Comparison of ENCODE assay signal across 10 cellular contexts in genomic region chr16:2473425-2473926, GRCh38. TPM values are rescaled to one million over a fixed set of nuclear protein-coding genes. Genes with fewer than 3 reads are reported as not detected.
DNase-seq lines count a peak whose midpoint lies in the region; ATAC-seq and TF ChIP-seq lines count a peak whose summit lies in the region.
"Had no signal": no experiment of that assay in that cellular context is flagged by ENCODE, and none has a peak within 500 bp of the region (broad histone marks: within the 10 kb centered on the region; RNA-seq: fewer than 3 reads in every experiment).

No MANE protein-coding gene starts in this region.

- H3K27me3 ChIP-seq in Caco-2 (replicated peaks; ENCODE audit: control insufficient read depth, insufficient read depth, low read length) (no peaks in the 10 kb centered on the region), HUES48 (ENCODE audit: control insufficient read depth, insufficient read depth, low read length) (peaks cover 61% of the 10 kb centered on the region), mucosa of rectum (ENCODE audit: control insufficient read depth in 2 of 2, insufficient read depth in 2 of 2, low read length in 2 of 2) (peaks cover 33 to 42% of the 10 kb centered on the region in 2 donors)

- no peak for TF ChIP-seq CTCF in Caco-2 (IDR thresholded peaks at IDR 0.05; ENCODE audit: insufficient read depth in 1 of 2, low read depth in 1 of 2, low read length in 1 of 2, severe bottlenecking in 1 of 2, unreplicated experiment in 1 of 2)

- no peaks in the 10 kb centered on the region for H3K36me3 ChIP-seq in Caco-2 (ENCODE audit: control insufficient read depth, insufficient read depth, low read length)
- no peaks in the 10 kb centered on the region for H3K36me3 ChIP-seq in HUES48 (ENCODE audit: control insufficient read depth, insufficient read depth, low read length)
- no peaks in the 10 kb centered on the region for H3K36me3 ChIP-seq in mucosa of rectum (ENCODE audit: control insufficient read depth in 2 of 2, insufficient read depth in 2 of 2, low read length in 2 of 2)

- intact Hi-C loops in Caco-2 (cut with micrococcal nuclease; ENCODE audit: unreplicated experiment), result no loop called here
- intact Hi-C loops in activated T-helper 1 cell treated with anti-CD3 and anti-CD28 coated beads, Interleukin-12 subunit alpha, Interleukin-12 subunit beta, Interleukin-2, Interleukin-4 antibody, amounts not matched to agents 30 ng/mL and 10 ng/mL and 1 ng/mL, durations not matched to agents 14 hours and 24 hours and 36 hours (cut with micrococcal nuclease), result no loop called here

- peaks cover 6% of the 10 kb centered on the region for H3K36me3 Mint-ChIP-seq in Caco-2 (ENCODE audit: insufficient read depth, unreplicated experiment)
- no peaks in the 10 kb centered on the region for H3K36me3 Mint-ChIP-seq in activated T-helper 1 cell treated with anti-CD3 and anti-CD28 coated beads, Interleukin-12 subunit alpha, Interleukin-12 subunit beta, Interleukin-2, Interleukin-4 antibody, amounts not matched to agents 30 ng/mL and 10 ng/mL and 1 ng/mL, durations not matched to agents 14 hours and 24 hours and 36 hours (ENCODE audit: low read depth)

- H3K9ac ChIP-seq in HUES48 (ENCODE audit: low read depth, low read length) (no peak overlapping the region), mucosa of rectum (ENCODE audit: low read depth in 1 of 2, low read length in 2 of 2) (no peak overlapping the region)

- no TSS peak for BruUV-seq in Caco-2 (replicated peaks; lab: Mats Ljungman, UMichigan)

- H3K4me3 Mint-ChIP-seq in Caco-2 (ENCODE audit: unreplicated experiment), result peak overlapping the region; percentile 62
- peak overlapping the region; percentile 72 for H3K4me3 Mint-ChIP-seq in activated T-helper 1 cell treated with anti-CD3 and anti-CD28 coated beads, Interleukin-12 subunit alpha, Interleukin-12 subunit beta, Interleukin-2, Interleukin-4 antibody, amounts not matched to agents 30 ng/mL and 10 ng/mL and 1 ng/mL, durations not matched to agents 14 hours and 24 hours and 36 hours

- POLR2A ChIA-PET in Caco-2 (lab: Charles Lee), result no interaction called here

- no peaks in the 10 kb centered on the region for H3K9me3 Mint-ChIP-seq in Caco-2 (ENCODE audit: unreplicated experiment)
- H3K9me3 Mint-ChIP-seq in activated T-helper 1 cell treated with anti-CD3 and anti-CD28 coated beads, Interleukin-12 subunit alpha, Interleukin-12 subunit beta, Interleukin-2, Interleukin-4 antibody, amounts not matched to agents 30 ng/mL and 10 ng/mL and 1 ng/mL, durations not matched to agents 14 hours and 24 hours and 36 hours, result no peaks in the 10 kb centered on the region

- H3K27me3 Mint-ChIP-seq in Caco-2 (ENCODE audit: insufficient read depth, unreplicated experiment), result no peaks in the 10 kb centered on the region
- peaks cover 24% of the 10 kb centered on the region for H3K27me3 Mint-ChIP-seq in activated T-helper 1 cell treated with anti-CD3 and anti-CD28 coated beads, Interleukin-12 subunit alpha, Interleukin-12 subunit beta, Interleukin-2, Interleukin-4 antibody, amounts not matched to agents 30 ng/mL and 10 ng/mL and 1 ng/mL, durations not matched to agents 14 hours and 24 hours and 36 hours (ENCODE audit: insufficient read depth)

- no peaks in the 10 kb centered on the region for H3K9me3 ChIP-seq in Caco-2
- H3K9me3 ChIP-seq in HUES48 (ENCODE audit: control insufficient read depth, insufficient read depth, low read length), result no peaks in the 10 kb centered on the region
- no peaks in the 10 kb centered on the region for H3K9me3 ChIP-seq in mucosa of rectum (ENCODE audit: control insufficient read depth in 2 of 2, low read length in 2 of 2)

- DNase-seq in Caco-2 (peak; percentile 47 to 62), NCI-H2029 treated with DMSO at 0.1 percent for 48 hours (lab: John Stamatoyannopoulos, UW) (no peak)
- no peak for DNase-seq in activated T-helper 1 cell treated with anti-CD3 and anti-CD28 coated beads, Interleukin-12 subunit alpha, Interleukin-12 subunit beta, Interleukin-2, Interleukin-4 antibody, amounts not matched to agents 30 ng/mL and 10 ng/mL and 1 ng/mL, durations not matched to agents 14 hours and 24 hours and 36 hours (ENCODE audit: low spot score)

- H3K4me1 ChIP-seq in Caco-2 (peaks cover 38% of the 10 kb centered on the region), HUES48 (ENCODE audit: control insufficient read depth, insufficient read depth, low read length) (peaks cover 20% of the 10 kb centered on the region), mucosa of rectum (ENCODE audit: control insufficient read depth in 2 of 2, insufficient read depth in 2 of 2, low read length in 2 of 2) (peaks cover 19 to 27% of the 10 kb centered on the region in 2 donors)

- CTCF ChIA-PET in Caco-2 (lab: Charles Lee), result interaction anchor here (1.5 kb wide), 1 partner anchor 11 kb away, joined by 4 read pairs; no protein-coding TSS in a partner anchor

- H3K4me1 Mint-ChIP-seq in Caco-2 (ENCODE audit: low read depth, unreplicated experiment), result peaks cover 11% of the 10 kb centered on the region
- H3K4me1 Mint-ChIP-seq in activated T-helper 1 cell treated with anti-CD3 and anti-CD28 coated beads, Interleukin-12 subunit alpha, Interleukin-12 subunit beta, Interleukin-2, Interleukin-4 antibody, amounts not matched to agents 30 ng/mL and 10 ng/mL and 1 ng/mL, durations not matched to agents 14 hours and 24 hours and 36 hours (ENCODE audit: low read depth), result peaks cover 4% of the 10 kb centered on the region

- no peak overlapping the region for H3K27ac Mint-ChIP-seq in Caco-2 (ENCODE audit: unreplicated experiment)
- peak overlapping the region; percentile 61 for H3K27ac Mint-ChIP-seq in activated T-helper 1 cell treated with anti-CD3 and anti-CD28 coated beads, Interleukin-12 subunit alpha, Interleukin-12 subunit beta, Interleukin-2, Interleukin-4 antibody, amounts not matched to agents 30 ng/mL and 10 ng/mL and 1 ng/mL, durations not matched to agents 14 hours and 24 hours and 36 hours

- H3K27ac ChIP-seq in HUES48 (ENCODE audit: low read depth, low read length) (no peak overlapping the region), mucosa of rectum (ENCODE audit: low read depth in 2 of 2, low read length in 2 of 2) (no peak overlapping the region)

- H3K4me3 ChIP-seq in Caco-2 (ENCODE audit: low read depth, low read length) (peak overlapping the region; percentile 92), HUES48 (ENCODE audit: low read depth, low read length) (peak overlapping the region; percentile 30; the same call in 1 of the 2 replicates), mucosa of rectum (ENCODE audit: low read length in 2 of 2) (peak overlapping the region; percentile 7 to 15)

- ATAC-seq in HG03565 (IDR thresholded peaks at IDR 0.05; ENCODE audit: unreplicated experiment) (no peak), GM19351 (IDR thresholded peaks at IDR 0.05; ENCODE audit: unreplicated experiment) (no peak), HG03520 (IDR thresholded peaks at IDR 0.05; ENCODE audit: unreplicated experiment) (no peak)

RNA-seq across cellular contexts. Expression of gene TBC1D24, which starts 1.5 kb away (rescaled TPM):
- total RNA-seq in Caco-2 (2022), result 20.8 and 22.6 TPM in 2 replicates
- total RNA-seq in activated T-helper 1 cell treated with anti-CD3 and anti-CD28 coated beads, Interleukin-12 subunit alpha, Interleukin-12 subunit beta, Interleukin-2, Interleukin-4 antibody, amounts not matched to agents 30 ng/mL and 10 ng/mL and 1 ng/mL, durations not matched to agents 14 hours and 24 hours and 36 hours, result 19.6 and 24.6 TPM in 2 replicates

RNA-seq across cellular contexts. Expression of gene NTN3, which starts 2.4 kb away (rescaled TPM):
- total RNA-seq in Caco-2 (2022), result 0.30 and 0.39 TPM in 2 replicates
- 0.10 TPM in 1 of 2 replicates, not detected in the other for total RNA-seq in activated T-helper 1 cell treated with anti-CD3 and anti-CD28 coated beads, Interleukin-12 subunit alpha, Interleukin-12 subunit beta, Interleukin-2, Interleukin-4 antibody, amounts not matched to agents 30 ng/mL and 10 ng/mL and 1 ng/mL, durations not matched to agents 14 hours and 24 hours and 36 hours
- total RNA-seq: mononuclear cell; T-helper 2 cell treated with Interferon-gamma antibody and Interleukin-4, amounts not matched to agents 100 ng/mL and 5 ng/mL, for 36 hours had no signal

RNA-seq across cellular contexts. Expression of gene TEDC2, which starts 13.6 kb away (rescaled TPM):
- 29.0 and 30.6 TPM in 2 replicates for total RNA-seq in Caco-2 (2022)
- 41.0 and 43.9 TPM in 2 replicates for total RNA-seq in activated T-helper 1 cell treated with anti-CD3 and anti-CD28 coated beads, Interleukin-12 subunit alpha, Interleukin-12 subunit beta, Interleukin-2, Interleukin-4 antibody, amounts not matched to agents 30 ng/mL and 10 ng/mL and 1 ng/mL, durations not matched to agents 14 hours and 24 hours and 36 hours
- total RNA-seq: mononuclear cell had no signal

RNA-seq across cellular contexts. Expression of gene ATP6V0C, which starts 40.3 kb away (rescaled TPM):
- total RNA-seq in Caco-2 (2022), result 200 and 204 TPM in 2 replicates
- total RNA-seq in activated T-helper 1 cell treated with anti-CD3 and anti-CD28 coated beads, Interleukin-12 subunit alpha, Interleukin-12 subunit beta, Interleukin-2, Interleukin-4 antibody, amounts not matched to agents 30 ng/mL and 10 ng/mL and 1 ng/mL, durations not matched to agents 14 hours and 24 hours and 36 hours, result 117 and 119 TPM in 2 replicates

RNA-seq across cellular contexts. Expression of gene CCNF, which starts 44.2 kb away (rescaled TPM):
- 48.7 and 52.4 TPM in 2 replicates for total RNA-seq in Caco-2 (2022)
- 45.3 and 46.7 TPM in 2 replicates for total RNA-seq in activated T-helper 1 cell treated with anti-CD3 and anti-CD28 coated beads, Interleukin-12 subunit alpha, Interleukin-12 subunit beta, Interleukin-2, Interleukin-4 antibody, amounts not matched to agents 30 ng/mL and 10 ng/mL and 1 ng/mL, durations not matched to agents 14 hours and 24 hours and 36 hours

Comparison
In these comparisons a context has a peak if more than half of its experiments do, and no peak if none do; other contexts are left out.
1. DNase-seq: peak in Caco-2 (2 of 2); none in activated T-helper 1 cell treated with anti-CD3 and anti-CD28 coated beads, Interleukin-12 subunit alpha, Interleukin-12 subunit beta, Interleukin-2, Interleukin-4 antibody, amounts not matched to agents 30 ng/mL and 10 ng/mL and 1 ng/mL, durations not matched to agents 14 hours and 24 hours and 36 hours (single experiment) and NCI-H2029 treated with DMSO at 0.1 percent for 48 hours (single experiment).
2. H3K4me3 ChIP-seq: peak in every context shown above with its lines; median percentile 92 in Caco-2; 30 in HUES48; 11 in mucosa of rectum.